ENCODE assay signal across 27 cellular contexts in the genomic region with DNA sequence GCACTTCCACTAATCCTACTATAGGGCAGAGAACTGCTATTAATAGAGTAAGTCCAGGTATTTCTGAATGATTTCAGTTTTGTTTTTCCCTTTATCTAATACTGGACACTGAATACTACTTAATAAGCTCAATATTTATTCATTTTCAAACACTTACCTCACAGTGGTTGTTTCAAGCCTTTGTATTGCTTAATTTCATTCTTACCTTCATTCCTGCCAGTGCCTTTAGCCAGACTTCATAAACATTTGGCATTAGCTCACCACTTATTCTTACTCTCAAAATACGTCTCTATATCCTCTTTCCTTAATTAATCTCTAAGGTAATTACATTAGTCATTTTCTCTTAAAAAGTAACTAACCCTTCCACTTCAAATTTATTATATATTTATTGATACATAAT.
"Had no signal": no experiment of that assay in that cellular context is flagged by ENCODE, and none has a peak within 500 bp of the region (broad histone marks: within the 10 kb centered on the region; RNA-seq: fewer than 3 reads in every experiment).

No MANE protein-coding gene starts in this region.

- H3K4me1 Mint-ChIP-seq: endodermal cell; naive thymus-derived CD8-positive, alpha-beta T cell; stimulated activated effector memory CD8-positive, alpha-beta T cell treated with anti-CD3 and anti-CD28 coated beads, Interleukin-12 subunit alpha, Interleukin-12 subunit beta, amount 100 ng/mL, for 72 hours had no signal

- H3K27ac ChIP-seq: colonic mucosa, epithelial cell of prostate, esophagus muscularis mucosa, foreskin keratinocyte, gastroesophageal sphincter, heart left ventricle, hepatocyte, lower lobe of right lung, prostate gland, stomach, thyroid gland, uterus had no signal

- H2AFZ ChIP-seq: hepatocyte had no signal

- H3K9me3 Mint-ChIP-seq: dendritic cell treated with granulocyte-macrophage colony-stimulating factor and Interleukin-4, amounts not matched to agents 40 ng/mL and 50 ng/mL, for 4 days; endodermal cell; nephron progenitor cell; stimulated activated effector memory CD8-positive, alpha-beta T cell treated with anti-CD3 and anti-CD28 coated beads, Interleukin-12 subunit alpha, Interleukin-12 subunit beta, amount 100 ng/mL, for 72 hours had no signal

- H3K79me2 ChIP-seq: hepatocyte had no signal

- H3K4me2 ChIP-seq: hepatocyte had no signal

- H3K4me3 ChIP-seq: colonic mucosa, esophagus muscularis mucosa, gastroesophageal sphincter, heart left ventricle, hepatocyte, lower lobe of right lung, prostate gland, right atrium auricular region, stomach, thyroid gland, uterus had no signal

- H3K4me3 Mint-ChIP-seq: dendritic cell treated with granulocyte-macrophage colony-stimulating factor and Interleukin-4, amounts not matched to agents 40 ng/mL and 50 ng/mL, for 4 days; endodermal cell; naive thymus-derived CD8-positive, alpha-beta T cell; nephron progenitor cell; stimulated activated effector memory CD8-positive, alpha-beta T cell treated with anti-CD3 and anti-CD28 coated beads, Interleukin-12 subunit alpha, Interleukin-12 subunit beta, amount 100 ng/mL, for 72 hours had no signal

- H3K9me3 ChIP-seq: colonic mucosa, esophagus muscularis mucosa, gastroesophageal sphincter, heart left ventricle, lower lobe of right lung, prostate gland, right atrium auricular region, stomach, thyroid gland, uterus had no signal

- H3K27ac Mint-ChIP-seq: dendritic cell treated with granulocyte-macrophage colony-stimulating factor and Interleukin-4, amounts not matched to agents 40 ng/mL and 50 ng/mL, for 4 days; endodermal cell; naive thymus-derived CD8-positive, alpha-beta T cell; nephron progenitor cell; stimulated activated effector memory CD8-positive, alpha-beta T cell treated with anti-CD3 and anti-CD28 coated beads, Interleukin-12 subunit alpha, Interleukin-12 subunit beta, amount 100 ng/mL, for 72 hours had no signal

- DNase-seq: colonic mucosa; effector CD8-positive, alpha-beta T cell; endodermal cell; foreskin keratinocyte; heart left ventricle; kidney glomerular epithelial cell; left colon; left ventricle myocardium superior; lower lobe of right lung; naive thymus-derived CD8-positive, alpha-beta T cell; nephron progenitor cell; nucleus accumbens; stimulated activated CD4-positive, alpha-beta T cell treated with anti-CD3 and anti-CD28 coated beads, Interleukin-2, amount 100 ng/mL, for 24 hours; stimulated activated CD4-positive, alpha-beta T cell treated with anti-CD3 and anti-CD28 coated beads, Interleukin-4, amount 100 ng/mL, for 24 hours; stimulated activated naive CD4-positive, alpha-beta T cell treated with Interleukin-2 at 50 U/mL for 16 hours; stomach; thyroid gland; trophoblast cell; uterus had no signal

- H3K27me3 Mint-ChIP-seq: dendritic cell treated with granulocyte-macrophage colony-stimulating factor and Interleukin-4, amounts not matched to agents 40 ng/mL and 50 ng/mL, for 4 days; naive thymus-derived CD8-positive, alpha-beta T cell had no signal

- H3K27me3 ChIP-seq: colonic mucosa, esophagus muscularis mucosa, foreskin keratinocyte, gastroesophageal sphincter, heart left ventricle, hepatocyte, right atrium auricular region, stomach, thyroid gland, uterus had no signal

- H3K4me1 ChIP-seq: colonic mucosa, foreskin keratinocyte, lower lobe of right lung, stomach, thyroid gland had no signal

- H3K36me3 ChIP-seq: colonic mucosa, lower lobe of right lung, prostate gland, right atrium auricular region, thyroid gland, uterus had no signal
